In genomic region chr1:245182028-245182427, GRCh38 we compare ENCODE assay signal across 17 cellular contexts. TPM values are rescaled to one million over a fixed set of nuclear protein-coding genes. Genes with fewer than 3 reads are reported as not detected.
DNase-seq lines count a peak whose midpoint lies in the region; ATAC-seq and TF ChIP-seq lines count a peak whose summit lies in the region.
"Had no signal": no experiment of that assay in that cellular context is flagged by ENCODE, and none has a peak within 500 bp of the region (broad histone marks: within the 10 kb centered on the region; RNA-seq: fewer than 3 reads in every experiment).

No MANE protein-coding gene starts in this region.

- peaks cover 24% of the 10 kb centered on the region for H3K27me3 Mint-ChIP-seq in stimulated activated memory B cell treated with anti-CD40 and anti-IgM and Interleukin-4, amounts not matched to agents 10 μg/mL and 1 μg/mL and 100 μg/mL, for 72 hours

- no peak overlapping the region for H3K4me2 ChIP-seq in mesendoderm (ENCODE audit: low read length)

- intact Hi-C loops in left ventricle myocardium superior (cut with micrococcal nuclease), result no loop called here
- intact Hi-C loops in heart left ventricle (cut with DNase I), result no loop called here

- peak overlapping the region; percentile 17 for H3K23ac ChIP-seq in mesendoderm (ENCODE audit: low read length)

- no peak overlapping the region for H3K18ac ChIP-seq in mesendoderm (ENCODE audit: low read length)

- no peak overlapping the region for H4K8ac ChIP-seq in mesendoderm (ENCODE audit: low read depth, low read length)

- no peak overlapping the region for H3K27ac Mint-ChIP-seq in stimulated activated memory B cell treated with anti-CD40 and anti-IgM and Interleukin-4, amounts not matched to agents 10 μg/mL and 1 μg/mL and 100 μg/mL, for 72 hours
- H3K27ac Mint-ChIP-seq: CD4-positive, alpha-beta memory T cell had no signal

- no peak overlapping the region for H2BK120ac ChIP-seq in mesendoderm (ENCODE audit: low read depth, low read length)

- H3K4me1 ChIP-seq in heart left ventricle (peaks cover 0 to 7% (median 0%) of the 10 kb centered on the region in 12 donors), mesendoderm (ENCODE audit: control insufficient read depth, low read depth, low read length) (no peaks in the 10 kb centered on the region)

- DNase-seq in left ventricle myocardium superior, result no peak
- no peak for DNase-seq in heart left ventricle
- peak; percentile 34 to 63 for DNase-seq in dermis microvascular lymphatic vessel endothelial cell (ENCODE audit: low read depth in 2 of 2)
- no peak for DNase-seq in mesendoderm
- DNase-seq: C1 segment of cervical spinal cord; Calu3; CD4-positive, alpha-beta memory T cell; COR-L47; DMS53; DMS79 treated with DMSO at 0.1 percent for 48 hours; GF-D8; GOT3; H7; HCEC 1CT had no signal

- H3K9me3 ChIP-seq in heart left ventricle, result no peaks in the 10 kb centered on the region

- no peaks in the 10 kb centered on the region for H3K36me3 Mint-ChIP-seq in stimulated activated memory B cell treated with anti-CD40 and anti-IgM and Interleukin-4, amounts not matched to agents 10 μg/mL and 1 μg/mL and 100 μg/mL, for 72 hours
- H3K36me3 Mint-ChIP-seq: CD4-positive, alpha-beta memory T cell had no signal

- no peaks in the 10 kb centered on the region for H3K4me1 Mint-ChIP-seq in stimulated activated memory B cell treated with anti-CD40 and anti-IgM and Interleukin-4, amounts not matched to agents 10 μg/mL and 1 μg/mL and 100 μg/mL, for 72 hours
- H3K4me1 Mint-ChIP-seq: CD4-positive, alpha-beta memory T cell had no signal

- WGBS in heart left ventricle, 4 donors, result 29 to 39% (median 31%) methylated on average over 2 of the region's 2 CpGs
- no CpG with 5 or more reads among the region's 2 CpGs for WGBS in mesendoderm (ENCODE audit: extremely low coverage, insufficient coverage, low lambda C conversion rate)

- no peak for TF ChIP-seq POLR2A in heart left ventricle (IDR thresholded peaks at IDR 0.05)

- H2BK15ac ChIP-seq in mesendoderm (replicated peaks; ENCODE audit: low read depth), result no peak overlapping the region

- no peak for TF ChIP-seq CTCF in heart left ventricle (IDR thresholded peaks at IDR 0.05)

- no peak overlapping the region for H2BK5ac ChIP-seq in mesendoderm (ENCODE audit: low read length)

- no peak overlapping the region for H3K4ac ChIP-seq in mesendoderm (ENCODE audit: low read depth, low read length)

- H3K36me3 ChIP-seq in heart left ventricle (no peaks in the 10 kb centered on the region), mesendoderm (ENCODE audit: control insufficient read depth, insufficient read depth, low read length) (no peaks in the 10 kb centered on the region)

- no peaks in the 10 kb centered on the region for H3K79me1 ChIP-seq in mesendoderm (ENCODE audit: low read length)

- no peaks in the 10 kb centered on the region for H3K9me3 Mint-ChIP-seq in stimulated activated memory B cell treated with anti-CD40 and anti-IgM and Interleukin-4, amounts not matched to agents 10 μg/mL and 1 μg/mL and 100 μg/mL, for 72 hours

- no peak overlapping the region for H2AK5ac ChIP-seq in mesendoderm (ENCODE audit: low read length)

- H3K4me3 Mint-ChIP-seq in stimulated activated memory B cell treated with anti-CD40 and anti-IgM and Interleukin-4, amounts not matched to agents 10 μg/mL and 1 μg/mL and 100 μg/mL, for 72 hours, result no peak overlapping the region
- H3K4me3 Mint-ChIP-seq: CD4-positive, alpha-beta memory T cell had no signal

- no peak overlapping the region for H3K27ac ChIP-seq in heart left ventricle
- no peak overlapping the region for H3K27ac ChIP-seq in mesendoderm (ENCODE audit: low read depth, low read length)

- no peak overlapping the region for H4K5ac ChIP-seq in mesendoderm (ENCODE audit: low read length)

- no peak overlapping the region for H3K56ac ChIP-seq in mesendoderm (ENCODE audit: low read length)

- H3K4me3 ChIP-seq in heart left ventricle (no peak overlapping the region), mesendoderm (ENCODE audit: low read length) (no peak overlapping the region)

- ATAC-seq in left ventricle myocardium superior (peak; percentile 33), heart left ventricle (no peak), HG02852 (IDR thresholded peaks at IDR 0.05; ENCODE audit: unreplicated experiment) (no peak)
- no peak for ATAC-seq in stimulated activated memory B cell treated with anti-CD40 and anti-IgM and Interleukin-4, amounts not matched to agents 10 μg/mL and 1 μg/mL and 100 μg/mL, for 72 hours

- H3K27me3 ChIP-seq in heart left ventricle (no peaks in the 10 kb centered on the region), mesendoderm (ENCODE audit: insufficient read depth, low read length, poor library complexity) (no peaks in the 10 kb centered on the region)

- no peak overlapping the region for H3K9ac ChIP-seq in mesendoderm (ENCODE audit: low read length)

- no peaks in the 10 kb centered on the region for H3K79me2 ChIP-seq in mesendoderm (ENCODE audit: control insufficient read depth, insufficient read depth, low read length)

RNA-seq across cellular contexts. Expression of gene KIF26B, which starts 27.2 kb away (rescaled TPM):
- total RNA-seq in left ventricle myocardium superior, result 3.1 TPM
- total RNA-seq in heart left ventricle, result 1 to 10 TPM; 1.2 to 7.0 (median 2.3) TPM
- polyA plus RNA-seq in heart left ventricle, result 1 to 10 TPM; 1.3 to 3.9 TPM
- 1.3 and 3.8 TPM in 2 replicates for total RNA-seq in dermis microvascular lymphatic vessel endothelial cell
- polyA plus RNA-seq in mesendoderm (2013, experiment 1 of 2), result 0.31 TPM
- polyA plus RNA-seq in mesendoderm (2013, experiment 2 of 2), result 0.24 TPM
- total RNA-seq: A673; CD4-positive, alpha-beta memory T cell had no signal

Comparison
In these comparisons a context has a peak if more than half of its experiments do, and no peak if none do; other contexts are left out.
1. DNase-seq: peak in dermis microvascular lymphatic vessel endothelial cell (2 of 2); none in left ventricle myocardium superior (single experiment), heart left ventricle (0 of 5) and mesendoderm (single experiment).